In the genomic region with DNA sequence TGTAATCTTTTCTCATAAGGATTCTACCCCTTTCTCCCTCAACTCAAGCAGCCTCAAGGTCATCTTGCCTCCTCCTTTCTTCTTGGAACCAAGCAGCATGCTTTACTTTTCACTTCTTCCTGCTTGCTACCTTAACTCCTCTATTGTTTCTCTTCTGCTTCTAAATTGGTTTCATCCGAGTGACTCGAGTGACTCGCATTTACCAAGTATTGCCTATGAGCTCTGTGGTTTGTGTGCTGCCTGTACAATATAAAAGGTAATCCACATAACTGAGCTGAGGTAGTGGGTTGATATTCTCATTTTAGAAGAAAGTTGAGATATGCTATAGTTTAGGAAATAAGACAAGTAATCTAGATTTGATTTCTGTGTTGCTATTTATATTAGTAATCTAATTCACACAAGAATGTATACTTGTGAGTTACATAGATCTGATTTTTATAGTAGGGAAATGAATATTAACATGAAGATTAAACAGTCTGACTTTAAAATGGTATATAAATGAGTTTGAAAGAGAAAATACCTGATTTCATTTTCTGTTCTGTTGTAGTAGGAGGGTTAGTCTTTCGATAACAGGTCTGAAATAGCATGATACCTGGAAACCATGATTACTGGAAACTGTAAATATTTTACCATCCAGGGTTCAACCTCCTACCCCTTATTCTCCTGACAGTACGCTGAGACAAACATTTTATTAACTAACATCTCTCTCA, we compare ENCODE assay signal across 13 cellular contexts. TPM values are rescaled to one million over a fixed set of nuclear protein-coding genes. Genes with fewer than 3 reads are reported as not detected.
DNase-seq lines count a peak whose midpoint lies in the region; ATAC-seq lines count a peak whose summit lies in the region.
"Had no signal": no experiment of that assay in that cellular context is flagged by ENCODE, and none has a peak within 500 bp of the region (broad histone marks: within the 10 kb centered on the region; RNA-seq: fewer than 3 reads in every experiment).

No MANE protein-coding gene starts in this region.

- CTCF ChIA-PET in naive thymus-derived CD4-positive, alpha-beta T cell (lab: Charles Lee), result no interaction called here

- DNase-seq in activated CD4-positive, alpha-beta T cell treated with anti-CD3 and anti-CD28 coated beads for 48 hours, result peak; percentile 11
- no peak for DNase-seq in activated CD4-positive, alpha-beta T cell treated with anti-CD3 and anti-CD28 coated beads, Interleukin-2, amount 50 U/mL, for 48 hours
- DNase-seq in naive thymus-derived CD4-positive, alpha-beta T cell, result peak in 3 of 9 donors; percentile 11 to 16 (median 16)
- DNase-seq in medulla oblongata (ENCODE audit: extremely low spot score) (no peak), NCI-H1105 treated with DMSO at 0.1 percent for 48 hours (lab: John Stamatoyannopoulos, UW) (no peak), islet precursor cell (no peak)
- DNase-seq: activated CD4-positive, alpha-beta T cell treated with anti-CD3 and anti-CD28 coated beads for 1 hour; dermis blood vessel endothelial cell; NCI-H69 had no signal

- no peaks in the 10 kb centered on the region for H3K36me3 ChIP-seq in naive thymus-derived CD4-positive, alpha-beta T cell (ENCODE audit: control insufficient read depth in 2 of 3, insufficient read depth in 3 of 3, low read length in 3 of 3)

- H3K9me3 ChIP-seq in naive thymus-derived CD4-positive, alpha-beta T cell (ENCODE audit: control insufficient read depth in 2 of 3, low read length in 3 of 3), result no peaks in the 10 kb centered on the region
- H3K9me3 ChIP-seq: A549 had no signal

- H3K36me3 Mint-ChIP-seq in T-helper 1 cell treated with Interleukin-12 subunit alpha and Interleukin-12 subunit beta and Interleukin-4 antibody, amounts not matched to agents 30 μg/mL and 1 μg/mL, for 36 hours (ENCODE audit: low read depth), result peaks cover 4% of the 10 kb centered on the region
- H3K36me3 Mint-ChIP-seq in naive thymus-derived CD4-positive, alpha-beta T cell, result peaks cover 0 to 19% (median 0%) of the 10 kb centered on the region in 5 donors

- peak overlapping the region; percentile 53 for H3K4me3 Mint-ChIP-seq in T-helper 1 cell treated with Interleukin-12 subunit alpha and Interleukin-12 subunit beta and Interleukin-4 antibody, amounts not matched to agents 30 μg/mL and 1 μg/mL, for 36 hours
- peak overlapping the region in 8 of 10 donors; percentile 6 to 73 (median 49) for H3K4me3 Mint-ChIP-seq in naive thymus-derived CD4-positive, alpha-beta T cell

- ATAC-seq in HG02973 (IDR thresholded peaks at IDR 0.05; ENCODE audit: unreplicated experiment), result peak; percentile 55
- ATAC-seq in naive thymus-derived CD4-positive, alpha-beta T cell, result peak; percentile 26
- ATAC-seq: A549 had no signal

- H3K27me3 Mint-ChIP-seq in T-helper 1 cell treated with Interleukin-12 subunit alpha and Interleukin-12 subunit beta and Interleukin-4 antibody, amounts not matched to agents 30 μg/mL and 1 μg/mL, for 36 hours (ENCODE audit: low read depth), result no peaks in the 10 kb centered on the region
- no peaks in the 10 kb centered on the region for H3K27me3 Mint-ChIP-seq in naive thymus-derived CD4-positive, alpha-beta T cell

- no peaks in the 10 kb centered on the region for H3K4me1 ChIP-seq in naive thymus-derived CD4-positive, alpha-beta T cell (ENCODE audit: control insufficient read depth in 2 of 2, insufficient read depth in 2 of 2, low read length in 2 of 2)
- H3K4me1 ChIP-seq: A549 had no signal

- H3K9me3 Mint-ChIP-seq in T-helper 1 cell treated with Interleukin-12 subunit alpha and Interleukin-12 subunit beta and Interleukin-4 antibody, amounts not matched to agents 30 μg/mL and 1 μg/mL, for 36 hours, result peaks cover 4% of the 10 kb centered on the region
- H3K9me3 Mint-ChIP-seq in naive thymus-derived CD4-positive, alpha-beta T cell, result peaks cover 0 to 1% (median 0%) of the 10 kb centered on the region in 11 donors

- H3K27me3 ChIP-seq in naive thymus-derived CD4-positive, alpha-beta T cell (ENCODE audit: control insufficient read depth in 2 of 2, insufficient read depth in 2 of 2, low read length in 2 of 2), result no peaks in the 10 kb centered on the region

- peak overlapping the region; percentile 21 for H3K4me3 ChIP-seq in naive thymus-derived CD4-positive, alpha-beta T cell (ENCODE audit: low read length)
- H3K4me3 ChIP-seq: A549 had no signal

- peak overlapping the region; percentile 80 for H3K27ac Mint-ChIP-seq in T-helper 1 cell treated with Interleukin-12 subunit alpha and Interleukin-12 subunit beta and Interleukin-4 antibody, amounts not matched to agents 30 μg/mL and 1 μg/mL, for 36 hours
- peak overlapping the region in 3 of 9 donors; percentile 14 to 87 (median 37) for H3K27ac Mint-ChIP-seq in naive thymus-derived CD4-positive, alpha-beta T cell

- intact Hi-C loops in naive thymus-derived CD4-positive, alpha-beta T cell (cut with micrococcal nuclease), result loop anchor here in 1 of 2 donors (1.0 to 2.0 kb wide), 4 partner anchors 9 to 79 kb away; partner anchors contain the start of gene IFT57

- no peak overlapping the region for H3K27ac ChIP-seq in naive thymus-derived CD4-positive, alpha-beta T cell (ENCODE audit: low read depth, low read length)
- H3K27ac ChIP-seq: A549 had no signal

- H3K4me1 Mint-ChIP-seq in T-helper 1 cell treated with Interleukin-12 subunit alpha and Interleukin-12 subunit beta and Interleukin-4 antibody, amounts not matched to agents 30 μg/mL and 1 μg/mL, for 36 hours (ENCODE audit: low read depth), result peaks cover 46% of the 10 kb centered on the region
- peaks cover 17 to 60% (median 24%) of the 10 kb centered on the region in 7 donors for H3K4me1 Mint-ChIP-seq in naive thymus-derived CD4-positive, alpha-beta T cell

- POLR2A ChIA-PET in naive thymus-derived CD4-positive, alpha-beta T cell (lab: Charles Lee), result interaction anchor here (0.6 to 1.7 kb wide), 2 partner anchors 78 to 615 kb away, joined by 4 read pairs; no protein-coding TSS in a partner anchor

RNA-seq across cellular contexts. Expression of gene HHLA2, which starts 5.5 kb away (rescaled TPM):
- total RNA-seq in naive thymus-derived CD4-positive, alpha-beta T cell, result 1 to 10 TPM in 1 of 5 experiments, under 1 TPM in 4; 0.21 to 4.5 (median 0.43) TPM
- polyA plus RNA-seq in naive thymus-derived CD4-positive, alpha-beta T cell, result under 1 TPM in 1 of 2 donors, not detected in 1; 0.13 TPM
- total RNA-seq: posterior vena cava had no signal
